Comparison of ENCODE assay signal across 1 cellular context in the genomic region with DNA sequence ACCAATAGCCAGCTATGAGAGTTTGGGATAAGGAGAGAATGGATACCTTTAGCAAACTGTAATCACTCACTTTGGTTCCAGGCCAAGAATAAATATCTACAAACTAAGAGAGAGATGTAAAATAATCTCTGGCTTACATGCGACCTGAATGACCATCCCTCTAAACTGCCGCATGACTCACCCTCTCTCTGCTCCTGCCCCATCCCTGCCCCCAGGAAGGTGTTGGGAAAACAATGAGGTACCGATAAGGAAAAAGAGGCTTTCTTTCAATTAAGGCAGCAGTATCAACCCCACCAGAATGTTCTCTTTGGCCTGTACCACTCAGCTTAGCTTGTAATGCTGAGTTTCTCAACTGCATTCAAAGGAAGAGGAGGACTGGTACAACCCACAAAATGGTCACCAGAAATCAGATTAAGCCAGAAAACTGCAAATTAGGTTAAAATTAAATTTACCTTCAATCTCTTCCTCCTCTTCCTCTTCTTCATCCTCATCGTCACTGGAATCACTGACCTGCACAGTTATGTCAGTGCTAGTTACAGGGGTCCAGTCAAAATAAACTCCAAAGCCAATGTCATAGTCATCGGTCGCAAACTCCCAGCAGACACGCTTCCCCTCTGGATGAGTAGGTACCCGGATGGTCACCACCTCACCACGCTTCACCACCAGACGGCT.
TF ChIP-seq lines count a peak whose summit lies in the region.

No MANE protein-coding gene starts in this region.

TF ChIP-seq in HEK293, 187 proteins besides CTCF, POLR2A, EP300 and RAD21 (continued from another document):
- TF ChIP-seq, protein P1, sequence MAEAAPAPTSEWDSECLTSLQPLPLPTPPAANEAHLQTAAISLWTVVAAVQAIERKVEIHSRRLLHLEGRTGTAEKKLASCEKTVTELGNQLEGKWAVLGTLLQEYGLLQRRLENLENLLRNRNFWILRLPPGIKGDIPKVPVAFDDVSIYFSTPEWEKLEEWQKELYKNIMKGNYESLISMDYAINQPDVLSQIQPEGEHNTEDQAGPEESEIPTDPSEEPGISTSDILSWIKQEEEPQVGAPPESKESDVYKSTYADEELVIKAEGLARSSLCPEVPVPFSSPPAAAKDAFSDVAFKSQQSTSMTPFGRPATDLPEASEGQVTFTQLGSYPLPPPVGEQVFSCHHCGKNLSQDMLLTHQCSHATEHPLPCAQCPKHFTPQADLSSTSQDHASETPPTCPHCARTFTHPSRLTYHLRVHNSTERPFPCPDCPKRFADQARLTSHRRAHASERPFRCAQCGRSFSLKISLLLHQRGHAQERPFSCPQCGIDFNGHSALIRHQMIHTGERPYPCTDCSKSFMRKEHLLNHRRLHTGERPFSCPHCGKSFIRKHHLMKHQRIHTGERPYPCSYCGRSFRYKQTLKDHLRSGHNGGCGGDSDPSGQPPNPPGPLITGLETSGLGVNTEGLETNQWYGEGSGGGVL (tag by site-specific recombination; IDR thresholded peaks at IDR 0.05) = peak; percentile 20; the same call in 1 of the 2 replicates
- TF ChIP-seq, protein P2, sequence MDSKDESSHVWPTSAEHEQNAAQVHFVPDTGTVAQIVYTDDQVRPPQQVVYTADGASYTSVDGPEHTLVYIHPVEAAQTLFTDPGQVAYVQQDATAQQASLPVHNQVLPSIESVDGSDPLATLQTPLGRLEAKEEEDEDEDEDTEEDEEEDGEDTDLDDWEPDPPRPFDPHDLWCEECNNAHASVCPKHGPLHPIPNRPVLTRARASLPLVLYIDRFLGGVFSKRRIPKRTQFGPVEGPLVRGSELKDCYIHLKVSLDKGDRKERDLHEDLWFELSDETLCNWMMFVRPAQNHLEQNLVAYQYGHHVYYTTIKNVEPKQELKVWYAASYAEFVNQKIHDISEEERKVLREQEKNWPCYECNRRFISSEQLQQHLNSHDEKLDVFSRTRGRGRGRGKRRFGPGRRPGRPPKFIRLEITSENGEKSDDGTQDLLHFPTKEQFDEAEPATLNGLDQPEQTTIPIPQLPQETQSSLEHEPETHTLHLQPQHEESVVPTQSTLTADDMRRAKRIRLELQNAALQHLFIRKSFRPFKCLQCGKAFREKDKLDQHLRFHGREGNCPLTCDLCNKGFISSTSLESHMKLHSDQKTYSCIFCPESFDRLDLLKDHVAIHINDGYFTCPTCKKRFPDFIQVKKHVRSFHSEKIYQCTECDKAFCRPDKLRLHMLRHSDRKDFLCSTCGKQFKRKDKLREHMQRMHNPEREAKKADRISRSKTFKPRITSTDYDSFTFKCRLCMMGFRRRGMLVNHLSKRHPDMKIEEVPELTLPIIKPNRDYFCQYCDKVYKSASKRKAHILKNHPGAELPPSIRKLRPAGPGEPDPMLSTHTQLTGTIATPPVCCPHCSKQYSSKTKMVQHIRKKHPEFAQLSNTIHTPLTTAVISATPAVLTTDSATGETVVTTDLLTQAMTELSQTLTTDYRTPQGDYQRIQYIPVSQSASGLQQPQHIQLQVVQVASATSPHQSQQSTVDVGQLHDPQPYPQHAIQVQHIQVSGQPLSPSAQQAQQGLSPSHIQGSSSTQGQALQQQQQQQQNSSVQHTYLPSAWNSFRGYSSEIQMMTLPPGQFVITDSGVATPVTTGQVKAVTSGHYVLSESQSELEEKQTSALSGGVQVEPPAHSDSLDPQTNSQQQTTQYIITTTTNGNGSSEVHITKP (tag by site-specific recombination; IDR thresholded peaks at IDR 0.05) = peak; percentile 86
- TF ChIP-seq ZNF677 (tag by site-specific recombination; IDR thresholded peaks at IDR 0.05) = no peak
- TF ChIP-seq FEZF1 (tag by site-specific recombination; IDR thresholded peaks at IDR 0.05) = peak; percentile 11; the same call in 1 of the 2 replicates
- TF ChIP-seq ZNF266 (tag by site-specific recombination; IDR thresholded peaks at IDR 0.05; ENCODE audit: low read depth) = no peak
- 0 out of 2 replicates have a peak, but pooled peaks have one; percentile 27 for TF ChIP-seq OSR2 (tag by site-specific recombination; IDR thresholded peaks at IDR 0.05)
- no peak for TF ChIP-seq SCRT2 (tag by site-specific recombination; IDR thresholded peaks at IDR 0.05)
- 0 out of 2 replicates have a peak, but pooled peaks have one; percentile 28 for TF ChIP-seq ZNF366 (tag by site-specific recombination; conservative IDR thresholded peaks at IDR 0.05)
- no peak for TF ChIP-seq ZNF610 (tag by site-specific recombination; IDR thresholded peaks at IDR 0.05; ENCODE audit: borderline replicate concordance)
- TF ChIP-seq ZSCAN30 (tag by site-specific recombination; IDR thresholded peaks at IDR 0.05) = no peak
